ENCODE assay signal across 8 cellular contexts in the genomic region with DNA sequence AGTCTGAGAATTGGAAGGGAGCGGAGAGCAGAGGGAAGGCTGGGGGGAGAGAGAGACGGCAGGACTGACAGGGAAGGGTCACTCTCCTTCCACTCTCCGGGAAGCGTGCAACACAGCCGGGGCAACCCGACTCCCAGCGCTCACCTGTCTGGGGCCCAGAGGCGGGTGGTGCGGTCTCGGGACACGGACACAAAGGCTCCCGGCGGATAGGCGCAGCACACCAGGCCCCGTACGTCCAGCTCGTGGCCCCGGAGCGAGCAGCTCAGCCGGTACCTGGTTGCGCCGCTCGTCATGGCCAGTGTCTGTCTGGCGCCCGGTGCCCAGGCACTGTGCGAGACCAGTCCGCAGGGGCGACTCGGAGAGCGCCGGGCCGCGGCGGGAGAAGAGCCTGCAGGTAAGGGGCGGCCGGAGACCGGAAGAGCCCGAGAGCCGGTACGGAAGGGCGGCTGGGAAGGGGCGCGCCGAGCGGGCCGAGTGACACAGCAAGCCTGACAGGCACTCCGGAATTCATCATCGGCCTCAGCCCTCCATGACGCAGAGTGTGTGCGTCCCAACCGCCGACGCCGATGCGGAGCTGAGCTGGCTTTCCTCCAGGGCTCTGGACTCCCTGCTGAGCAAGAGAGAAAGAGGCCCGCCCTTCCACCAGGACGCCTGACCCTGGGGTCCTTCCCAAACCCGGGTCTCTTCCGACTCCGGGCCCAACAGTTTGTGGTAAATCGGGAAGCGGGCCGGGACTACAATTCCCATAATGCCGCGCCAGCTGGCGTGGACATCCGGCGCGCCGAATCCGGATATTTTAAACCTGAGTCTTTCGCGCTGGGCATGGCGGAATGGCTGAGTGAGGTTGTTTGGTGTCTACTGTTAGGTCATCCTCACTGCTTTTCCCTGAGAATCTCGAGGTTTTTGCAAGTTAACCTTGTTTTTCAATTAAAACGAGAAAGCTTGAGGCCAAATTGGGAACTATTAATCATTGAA. TPM values are rescaled to one million over a fixed set of nuclear protein-coding genes. Genes with fewer than 3 reads are reported as not detected.
DNase-seq lines count a peak whose midpoint lies in the region; ATAC-seq and TF ChIP-seq lines count a peak whose summit lies in the region.

A gene (minus strand): TSS at position 490 of the 975 bp plus-strand sequence. CDS start 197 bp downstream, at position 293.

- intact Hi-C loops in activated CD8-positive, alpha-beta T cell treated with anti-CD3 and anti-CD28 coated beads for 36 hours (cut with micrococcal nuclease) = no loop called here
- intact Hi-C loops in lower lobe of right lung (cut with DNase I) = no loop called here

- no peaks in the 10 kb centered on the region for H3K9me3 Mint-ChIP-seq in activated CD8-positive, alpha-beta T cell treated with anti-CD3 and anti-CD28 coated beads for 36 hours

- DNase-seq in C1 segment of cervical spinal cord (lab: John Stamatoyannopoulos, UW) = peak; percentile 46 to 98 (median 93)
- peak; percentile 98 for DNase-seq in NCI-H69 (lab: John Stamatoyannopoulos, UW)
- peak; percentile 90 for DNase-seq in activated CD8-positive, alpha-beta T cell treated with anti-CD3 and anti-CD28 coated beads for 36 hours
- DNase-seq in ecto neural progenitor cell (ENCODE audit: low spot score) = peak; percentile 92
- DNase-seq in lower lobe of right lung = peak; percentile 95
- DNase-seq in stimulated activated CD4-positive, alpha-beta T cell treated with anti-CD3 and anti-CD28 coated beads, TNF-alpha, amount 100 ng/mL, for 24 hours (ENCODE audit: low read depth in 3 of 3) = peak; percentile 70 to 83 (median 75)

- ATAC-seq in GM19328 (IDR thresholded peaks at IDR 0.05; ENCODE audit: unreplicated experiment) = peak; percentile 99
- peak; percentile 98 for ATAC-seq in HG03520 (IDR thresholded peaks at IDR 0.05; ENCODE audit: unreplicated experiment)
- peak; percentile 98 for ATAC-seq in activated CD8-positive, alpha-beta T cell treated with anti-CD3 and anti-CD28 coated beads for 36 hours
- peak; percentile 99 to 100 for ATAC-seq in lower lobe of right lung

- POLR2A ChIA-PET in activated CD8-positive, alpha-beta T cell treated with anti-CD3 and anti-CD28 coated beads for 36 hours (lab: Charles Lee) = interaction anchor here (1.1 to 2.2 kb wide), 6 partner anchors 9 to 55 kb away, joined by 3 to 15 read pairs (median 6); a partner anchor contains a TSS

- H3K27me3 ChIP-seq in lower lobe of right lung (ENCODE audit: low read depth) = no peaks in the 10 kb centered on the region

- CTCF ChIA-PET in activated CD8-positive, alpha-beta T cell treated with anti-CD3 and anti-CD28 coated beads for 36 hours (lab: Charles Lee) = interaction anchor here (1.2 to 1.9 kb wide), 3 partner anchors 9 to 55 kb away, joined by 3 to 9 read pairs (median 5); a partner anchor contains a TSS

- peak within 1 kb of the TSS; percentile 98 for H3K27ac ChIP-seq in lower lobe of right lung

- peak within 1 kb of the TSS; percentile 96 for H3K4me3 ChIP-seq in lower lobe of right lung

- peak within 1 kb of the TSS; percentile 99 for H3K27ac Mint-ChIP-seq in activated CD8-positive, alpha-beta T cell treated with anti-CD3 and anti-CD28 coated beads for 36 hours

- H3K9me3 ChIP-seq in lower lobe of right lung = no peaks in the 10 kb centered on the region

- peaks cover 4% of the 10 kb centered on the region for H3K27me3 Mint-ChIP-seq in activated CD8-positive, alpha-beta T cell treated with anti-CD3 and anti-CD28 coated beads for 36 hours

- H3K4me1 ChIP-seq in lower lobe of right lung = peaks cover 33% of the 10 kb centered on the region

- peaks cover 36% of the 10 kb centered on the region for H3K4me1 Mint-ChIP-seq in activated CD8-positive, alpha-beta T cell treated with anti-CD3 and anti-CD28 coated beads for 36 hours (ENCODE audit: low read depth)

- no peaks in the 10 kb centered on the region for H3K36me3 ChIP-seq in lower lobe of right lung

- peaks cover 25% of the 10 kb centered on the region for H3K36me3 Mint-ChIP-seq in activated CD8-positive, alpha-beta T cell treated with anti-CD3 and anti-CD28 coated beads for 36 hours (ENCODE audit: low read depth)

- H3K4me3 Mint-ChIP-seq in activated CD8-positive, alpha-beta T cell treated with anti-CD3 and anti-CD28 coated beads for 36 hours = peak within 1 kb of the TSS; percentile 76

- TF ChIP-seq CTCF in activated CD8-positive, alpha-beta T cell treated with anti-CD3 and anti-CD28 coated beads for 36 hours (IDR thresholded peaks at IDR 0.05) = no peak
- no peak for TF ChIP-seq CTCF in lower lobe of right lung (IDR thresholded peaks at IDR 0.05)

RNA-seq across cellular contexts. Expression of the gene that starts here (rescaled TPM):
- 10 to 100 TPM; 29.8 to 31.9 TPM for total RNA-seq in activated CD8-positive, alpha-beta T cell treated with anti-CD3 and anti-CD28 coated beads for 36 hours
- 23.1 TPM for total RNA-seq in lower lobe of right lung

Comparison
In these comparisons a context has a peak if more than half of its experiments do, and no peak if none do; other contexts are left out.
1. Peak in every context shown above with its lines: DNase-seq, ATAC-seq, H3K4me3 ChIP-seq and H3K27ac ChIP-seq.